8 cellular contexts compared by ENCODE assay signal in the genomic region with DNA sequence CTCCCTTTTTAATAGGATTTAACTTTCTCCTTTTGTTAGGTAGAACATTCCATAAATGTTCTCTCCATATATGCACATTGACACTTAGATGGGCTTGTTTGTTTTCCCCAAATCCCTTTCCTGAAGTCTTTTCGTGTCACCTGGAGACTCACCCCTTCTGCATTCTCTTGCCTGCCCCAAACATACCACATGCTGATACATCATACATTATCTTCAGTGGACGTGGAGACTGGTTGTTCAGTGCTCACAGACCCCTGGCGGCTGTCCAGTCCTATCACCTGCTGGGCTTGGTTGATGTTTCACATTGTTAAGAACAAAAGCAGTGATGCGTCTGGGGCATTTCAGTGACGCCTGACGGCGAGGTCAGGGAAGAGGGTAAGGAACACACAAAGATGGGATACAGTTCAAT. TPM values are rescaled to one million over a fixed set of nuclear protein-coding genes. Genes with fewer than 3 reads are reported as not detected.
A peak's percentile ranks its signal among the peaks of the same experiment; 100 is the strongest.
DNase-seq lines count a peak whose midpoint lies in the region; TF ChIP-seq lines count a peak whose summit lies in the region.

No MANE protein-coding gene starts in this region.

- H3K27me3 ChIP-seq in colonic mucosa (no peaks in the 10 kb centered on the region), spleen (replicated peaks in 1 of 7) (no peaks in the 10 kb centered on the region)

- H3K4me3 ChIP-seq in colonic mucosa (no peak overlapping the region), spleen (no peak overlapping the region)

- no peak overlapping the region for H3K4me3 Mint-ChIP-seq in T-helper 1 cell treated with Interleukin-12 subunit alpha and Interleukin-12 subunit beta and Interleukin-4 antibody, amounts not matched to agents 30 μg/mL and 1 μg/mL, for 36 hours

- no peaks in the 10 kb centered on the region for H3K36me3 ChIP-seq in colonic mucosa
- no peaks in the 10 kb centered on the region for H3K36me3 ChIP-seq in spleen

- TF ChIP-seq POLR2A in spleen (IDR thresholded peaks at IDR 0.05), result no peak

- intact Hi-C loops in colonic mucosa (cut with DNase I) (no loop called here), spleen (cut with DNase I; ENCODE audit: low total_unique reads) (no loop called here)

- no peaks in the 10 kb centered on the region for H3K9me3 Mint-ChIP-seq in T-helper 1 cell treated with Interleukin-12 subunit alpha and Interleukin-12 subunit beta and Interleukin-4 antibody, amounts not matched to agents 30 μg/mL and 1 μg/mL, for 36 hours

- H3K27ac Mint-ChIP-seq in T-helper 1 cell treated with Interleukin-12 subunit alpha and Interleukin-12 subunit beta and Interleukin-4 antibody, amounts not matched to agents 30 μg/mL and 1 μg/mL, for 36 hours, result peak overlapping the region; percentile 99

- H3K27ac ChIP-seq in colonic mucosa (peak overlapping the region; percentile 99), spleen (peak overlapping the region in 6 of 8 donors; percentile 96 to 99 (median 97))

- H3K27me3 Mint-ChIP-seq in T-helper 1 cell treated with Interleukin-12 subunit alpha and Interleukin-12 subunit beta and Interleukin-4 antibody, amounts not matched to agents 30 μg/mL and 1 μg/mL, for 36 hours (ENCODE audit: low read depth), result no peaks in the 10 kb centered on the region

- H3K9ac ChIP-seq in colonic mucosa (ENCODE audit: low read depth in 2 of 2, low read length in 2 of 2), result peak overlapping the region in 1 of 2 donors; percentile 76

- TF ChIP-seq CTCF in colonic mucosa (IDR thresholded peaks at IDR 0.05) (no peak), spleen (IDR thresholded peaks at IDR 0.05 in 8 of 11, conservative IDR thresholded peaks at IDR 0.05 in 3 of 11) (no peak)

- H3K4me1 Mint-ChIP-seq in T-helper 1 cell treated with Interleukin-12 subunit alpha and Interleukin-12 subunit beta and Interleukin-4 antibody, amounts not matched to agents 30 μg/mL and 1 μg/mL, for 36 hours (ENCODE audit: low read depth), result peaks cover 43% of the 10 kb centered on the region

- H3K9me3 ChIP-seq in colonic mucosa, result no peaks in the 10 kb centered on the region
- H3K9me3 ChIP-seq in spleen, result no peaks in the 10 kb centered on the region

- H3K4me1 ChIP-seq in colonic mucosa (peaks cover 21% of the 10 kb centered on the region), spleen (peaks cover 25 to 53% (median 45%) of the 10 kb centered on the region in 6 donors)

- WGBS in spleen, 5 donors, result 90 to 96% (median 94%) methylated on average over 7 of the region's 7 CpGs

- DNase-seq in T-helper 1 cell (no peak), NCI-H2196 (lab: John Stamatoyannopoulos, UW; ENCODE audit: unreplicated experiment) (peak; percentile 75), colonic mucosa (peak; percentile 74), spleen (no peak), kidney glomerular epithelial cell (lab: John Stamatoyannopoulos, UW) (no peak), T1000 (lab: John Stamatoyannopoulos, UW) (no peak)
- DNase-seq in stimulated activated CD4-positive, alpha-beta T cell treated with anti-CD3 and anti-CD28 coated beads, Interleukin-4, amount 100 ng/mL, for 4 hours, result no peak

- no peaks in the 10 kb centered on the region for H3K36me3 Mint-ChIP-seq in T-helper 1 cell treated with Interleukin-12 subunit alpha and Interleukin-12 subunit beta and Interleukin-4 antibody, amounts not matched to agents 30 μg/mL and 1 μg/mL, for 36 hours (ENCODE audit: low read depth)

RNA-seq across cellular contexts. Expression of a gene that starts 22.2 kb away (rescaled TPM):
- 10 to 100 TPM; 38.6 to 49.3 TPM for total RNA-seq in colonic mucosa
- 10 to 100 TPM; 11.6 to 30.0 (median 21.1) TPM for total RNA-seq in spleen
- 1 to 10 TPM; 4.5 to 8.4 (median 4.9) TPM for polyA plus RNA-seq in spleen

RNA-seq across cellular contexts. Expression of a gene that starts 23.4 kb away (rescaled TPM):
- total RNA-seq in colonic mucosa (10 to 100 TPM; 66.4 to 88.0 TPM), spleen (100 to 1,000 TPM; 104 to 186 (median 153) TPM)
- polyA plus RNA-seq in spleen, result 10 to 100 TPM; 55.5 to 93.1 (median 69.3) TPM

Comparison
In these comparisons a context has a peak if more than half of its experiments do, and no peak if none do; other contexts are left out.
1. DNase-seq: peak in NCI-H2196 (single experiment) and colonic mucosa (single experiment); none in T-helper 1 cell (0 of 5), spleen (single experiment), kidney glomerular epithelial cell (single experiment), T1000 (single experiment) and stimulated activated CD4-positive, alpha-beta T cell treated with anti-CD3 and anti-CD28 coated beads, Interleukin-4, amount 100 ng/mL, for 4 hours (0 of 2).